In the genomic region with DNA sequence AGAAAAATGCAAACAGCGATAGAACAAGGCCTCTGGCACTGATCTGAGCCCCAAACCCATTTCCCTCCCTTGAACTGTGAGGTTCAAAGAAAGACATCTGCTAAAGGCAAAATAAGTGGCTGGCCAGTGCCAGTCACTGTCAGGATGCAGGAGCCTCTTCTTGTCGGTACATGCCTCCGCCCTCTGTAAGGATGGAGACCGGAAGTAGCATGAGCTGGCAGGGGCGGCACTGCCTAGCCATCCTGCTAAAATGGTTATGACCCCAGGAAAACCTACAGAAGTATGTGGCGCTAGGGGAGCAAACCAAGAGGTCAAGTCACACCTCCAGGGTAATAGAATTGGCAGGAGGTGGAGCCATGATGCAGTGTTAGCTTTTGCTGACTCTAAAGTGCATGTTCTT, we compare ENCODE assay signal across 24 cellular contexts.
DNase-seq lines count a peak whose midpoint lies in the region; TF ChIP-seq lines count a peak whose summit lies in the region.
"Had no signal": no experiment of that assay in that cellular context is flagged by ENCODE, and none has a peak within 500 bp of the region (broad histone marks: within the 10 kb centered on the region; RNA-seq: fewer than 3 reads in every experiment).

No MANE protein-coding gene starts in this region.

- no peaks in the 10 kb centered on the region for H3K36me3 ChIP-seq in HAP-1 (replicated peaks)

- H3K27ac ChIP-seq in epithelial cell of prostate, result peak overlapping the region; percentile 27
- H3K27ac ChIP-seq: A549; BLaER1 treated with 17β-estradiol and CSF1 and Interleukin-3, amounts not matched to agents 10 nM and 100 nM; HL-60 had no signal

- no peak overlapping the region for H3K4me3 ChIP-seq in HAP-1
- H3K4me3 ChIP-seq: A549; BLaER1 treated with 17β-estradiol and CSF1 and Interleukin-3, amounts not matched to agents 10 nM and 100 nM; GM23338 had no signal

- H3K27me3 Mint-ChIP-seq in brain (no peaks in the 10 kb centered on the region), type B pancreatic cell (no peaks in the 10 kb centered on the region)
- H3K27me3 Mint-ChIP-seq: CD4-positive, alpha-beta T cell had no signal

- no peaks in the 10 kb centered on the region for H3K9me3 ChIP-seq in HAP-1
- H3K9me3 ChIP-seq: A549; BLaER1 treated with 17β-estradiol and CSF1 and Interleukin-3, amounts not matched to agents 10 nM and 100 nM had no signal

- DNase-seq in HPDE6-E6E7 (ENCODE audit: extremely low spot score) (peak; percentile 65), epithelial cell of prostate (ENCODE audit: low read depth, low spot score) (peak; percentile 18), type B pancreatic cell (ENCODE audit: extremely low spot score, unreplicated experiment) (no peak), HAP-1 (ENCODE audit: low spot score in 2 of 2) (no peak), NCI-H446 (lab: John Stamatoyannopoulos, UW) (no peak), GM10266 (ENCODE audit: extremely low spot score) (no peak)
- DNase-seq: AML-193; CD4-positive, alpha-beta T cell; DMS53; H9; Kasumi-1; MV-4-11; NCI-H1105; NCI-H1436 treated with DMSO at 0.1 percent for 48 hours; NCI-H1930; NCI-H2107; NCI-H526 treated with DMSO at 0.1 percent for 48 hours; RPMI8226; SHP77 treated with DMSO at 0.1 percent for 48 hours had no signal

- H3K36me3 Mint-ChIP-seq in brain (peaks cover 80% of the 10 kb centered on the region), type B pancreatic cell (peaks cover 42% of the 10 kb centered on the region)

- H3K4me1 ChIP-seq in HAP-1, result no peaks in the 10 kb centered on the region
- H3K4me1 ChIP-seq: A549 had no signal

- H3K27ac Mint-ChIP-seq in brain (peak overlapping the region in 3 of 5 experiments; percentile 31 to 84 (median 59)), type B pancreatic cell (peak overlapping the region; percentile 23)
- H3K27ac Mint-ChIP-seq: CD4-positive, alpha-beta T cell; GM23338 had no signal

- in situ Hi-C loops in HAP-1 (cut with MboI; ENCODE audit: low sequenced_read_pairs), result no loop called here

- H3K9me3 Mint-ChIP-seq in brain (no peaks in the 10 kb centered on the region), type B pancreatic cell (no peaks in the 10 kb centered on the region)
- H3K9me3 Mint-ChIP-seq: CD4-positive, alpha-beta T cell; H9 had no signal

- H3K4me1 Mint-ChIP-seq in brain (peaks cover 32% of the 10 kb centered on the region), type B pancreatic cell (ENCODE audit: unreplicated experiment) (peaks cover 21% of the 10 kb centered on the region)

- H3K27me3 ChIP-seq in HAP-1 (ENCODE audit: low read depth), result no peaks in the 10 kb centered on the region
- H3K27me3 ChIP-seq: BLaER1 treated with 17β-estradiol and CSF1 and Interleukin-3, amounts not matched to agents 10 nM and 100 nM had no signal

- no peak for TF ChIP-seq CTCF in brain (conservative IDR thresholded peaks at IDR 0.05)
- TF ChIP-seq CTCF in type B pancreatic cell (conservative IDR thresholded peaks at IDR 0.05), result no peak
- no peak for TF ChIP-seq CTCF in GM10266 (IDR thresholded peaks at IDR 0.05; ENCODE audit: control insufficient read depth, insufficient read depth, low read depth, missing control alignments)

- H3K4me3 Mint-ChIP-seq in brain, result no peak overlapping the region
- H3K4me3 Mint-ChIP-seq in type B pancreatic cell, result no peak overlapping the region
- H3K4me3 Mint-ChIP-seq: CD4-positive, alpha-beta T cell; GM23338; H9 had no signal

Comparison
In these comparisons a context has a peak if more than half of its experiments do, and no peak if none do; other contexts are left out.
1. DNase-seq: peak in HPDE6-E6E7 (single experiment) and epithelial cell of prostate (single experiment); none in type B pancreatic cell (single experiment), HAP-1 (0 of 2), NCI-H446 (0 of 2) and GM10266 (single experiment).